Comparison of ENCODE assay signal across 10 cellular contexts in the genomic region with DNA sequence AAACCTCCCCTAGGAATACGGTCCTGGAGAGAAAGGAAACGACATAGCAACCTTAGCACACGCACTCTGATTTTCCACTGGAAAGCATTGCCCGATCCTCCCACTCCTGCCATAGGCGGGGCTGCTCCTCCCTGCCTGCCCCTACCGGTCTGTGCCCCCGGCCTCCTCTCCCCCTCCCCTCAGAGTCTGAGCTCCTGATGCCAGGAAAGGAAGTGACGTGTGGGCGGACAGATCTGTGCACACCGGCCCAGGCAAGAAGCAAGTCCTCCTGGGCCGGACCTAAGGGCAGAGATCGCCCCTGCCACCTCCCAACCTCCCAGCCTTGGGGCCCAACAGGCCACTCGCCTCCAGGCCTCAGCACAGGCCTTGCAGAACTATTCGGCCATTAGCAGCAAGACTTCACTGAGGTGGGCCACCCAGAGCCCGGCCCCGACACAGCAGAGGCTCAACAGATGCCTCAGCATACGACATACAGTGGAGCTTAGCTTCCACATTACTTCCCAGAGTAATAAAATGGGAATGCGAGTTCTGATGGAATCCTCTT. TPM values are rescaled to one million over a fixed set of nuclear protein-coding genes. Genes with fewer than 3 reads are reported as not detected.
DNase-seq lines count a peak whose midpoint lies in the region; FAIRE-seq and TF ChIP-seq lines count a peak whose summit lies in the region.
"Had no signal": no experiment of that assay in that cellular context is flagged by ENCODE, and none has a peak within 500 bp of the region (broad histone marks: within the 10 kb centered on the region; RNA-seq: fewer than 3 reads in every experiment).

No MANE protein-coding gene starts in this region.

- peak in 1 of 2 donors; percentile 15 for TF ChIP-seq POLR2A in adrenal gland (IDR thresholded peaks at IDR 0.05)

- H3K4me1 ChIP-seq in adrenal gland (replicated peaks in 1 of 2) (peaks cover 46 to 71% of the 10 kb centered on the region in 2 donors), small intestine (ENCODE audit: control insufficient read depth in 2 of 2, insufficient read depth in 1 of 2, low read depth in 1 of 2, low read length in 1 of 2) (no peaks in the 10 kb centered on the region)

- H3K4me3 ChIP-seq in adrenal gland (no peak overlapping the region), small intestine (ENCODE audit: low read depth in 1 of 2, low read length in 2 of 2) (no peak overlapping the region)

- H3K9me3 ChIP-seq in adrenal gland (replicated peaks in 1 of 3) (no peaks in the 10 kb centered on the region), small intestine (ENCODE audit: control insufficient read depth, low read depth) (no peaks in the 10 kb centered on the region)

- FAIRE-seq in small intestine (lab: Jason Lieb, UNC) = no peak

- DNase-seq in NCI-H510A (lab: John Stamatoyannopoulos, UW) (peak; percentile 60), adrenal gland (peak; percentile 52 to 91 (median 80)), kidney tubule cell (ENCODE audit: low spot score) (peak; percentile 38), NCI-H1048 (lab: John Stamatoyannopoulos, UW) (no peak), small intestine (no peak), EL (no peak), C1 segment of cervical spinal cord (lab: John Stamatoyannopoulos, UW) (no peak)
- DNase-seq: NCI-H1930, occipital lobe had no signal

- H3K36me3 ChIP-seq in adrenal gland (replicated peaks in 1 of 2) = peaks cover 0 to 42% of the 10 kb centered on the region in 2 donors
- no peaks in the 10 kb centered on the region for H3K36me3 ChIP-seq in small intestine (ENCODE audit: control insufficient read depth in 2 of 2, insufficient read depth in 2 of 2, low read length in 2 of 2)

- no peak for TF ChIP-seq CTCF in adrenal gland (IDR thresholded peaks at IDR 0.05)

- intact Hi-C loops in adrenal gland (cut with DNase I) = no loop called here

- H3K27ac Mint-ChIP-seq in stimulated activated naive CD8-positive, alpha-beta T cell treated with anti-CD3 and anti-CD28 coated beads, Interleukin-15, Interleukin-2, amounts not matched to agents 100 ng/mL and 50 ng/mL, for 24 hours = peak overlapping the region; percentile 87

- peaks cover 54% of the 10 kb centered on the region for H3K4me1 Mint-ChIP-seq in stimulated activated naive CD8-positive, alpha-beta T cell treated with anti-CD3 and anti-CD28 coated beads, Interleukin-15, Interleukin-2, amounts not matched to agents 100 ng/mL and 50 ng/mL, for 24 hours (ENCODE audit: low read depth)

- WGBS in adrenal gland, 4 donors = 31 to 67% (median 45%) methylated on average over 8 to 18 of the region's 18 CpGs
- WGBS in small intestine, 3 donors = 52 to 57% (median 57%) methylated on average over 18 of the region's 18 CpGs

- no peaks in the 10 kb centered on the region for H3K27me3 Mint-ChIP-seq in stimulated activated naive CD8-positive, alpha-beta T cell treated with anti-CD3 and anti-CD28 coated beads, Interleukin-15, Interleukin-2, amounts not matched to agents 100 ng/mL and 50 ng/mL, for 24 hours

- no peaks in the 10 kb centered on the region for H3K9me3 Mint-ChIP-seq in stimulated activated naive CD8-positive, alpha-beta T cell treated with anti-CD3 and anti-CD28 coated beads, Interleukin-15, Interleukin-2, amounts not matched to agents 100 ng/mL and 50 ng/mL, for 24 hours

- H3K27ac ChIP-seq in adrenal gland (peak overlapping the region in 4 of 5 donors; percentile 47 to 99 (median 73)), small intestine (ENCODE audit: low read depth in 1 of 2, low read length in 1 of 2) (peak overlapping the region in 1 of 2 donors; percentile 51)

- H3K27me3 ChIP-seq in adrenal gland (no peaks in the 10 kb centered on the region), small intestine (ENCODE audit: control insufficient read depth in 2 of 2, insufficient read depth in 2 of 2, low read length in 2 of 2) (no peaks in the 10 kb centered on the region)

- H3K36me3 Mint-ChIP-seq in stimulated activated naive CD8-positive, alpha-beta T cell treated with anti-CD3 and anti-CD28 coated beads, Interleukin-15, Interleukin-2, amounts not matched to agents 100 ng/mL and 50 ng/mL, for 24 hours (ENCODE audit: low read depth) = peaks cover 26% of the 10 kb centered on the region

- H3K4me3 Mint-ChIP-seq in stimulated activated naive CD8-positive, alpha-beta T cell treated with anti-CD3 and anti-CD28 coated beads, Interleukin-15, Interleukin-2, amounts not matched to agents 100 ng/mL and 50 ng/mL, for 24 hours = peak overlapping the region; percentile 48

RNA-seq across cellular contexts. Expression of a gene that starts 7.2 kb away (rescaled TPM):
- 100 to 1,000 TPM; 122 to 339 (median 181) TPM for total RNA-seq in adrenal gland
- polyA plus RNA-seq in adrenal gland (100 to 1,000 TPM in 2 of 3 donors, 10 to 100 TPM in 1; 31.1 to 135 (median 101) TPM), small intestine (10 to 100 TPM; 29.4 to 64.0 (median 44.1) TPM)

RNA-seq across cellular contexts. Expression of a gene that starts 30.9 kb away (rescaled TPM):
- total RNA-seq in adrenal gland = 10 to 100 TPM; 29.7 to 75.0 (median 39.2) TPM
- polyA plus RNA-seq in adrenal gland (10 to 100 TPM; 10.7 to 69.1 (median 68.4) TPM), small intestine (10 to 100 TPM; 39.3 to 45.6 (median 44.9) TPM)

RNA-seq across cellular contexts. Expression of a gene that starts 57.0 kb away (rescaled TPM):
- total RNA-seq in adrenal gland = 10 to 100 TPM in 3 of 8 donors, 1 to 10 TPM in 5; 5.5 to 14.9 (median 8.4) TPM
- polyA plus RNA-seq in adrenal gland (10 to 100 TPM in 1 of 3 donors, 1 to 10 TPM in 2; 3.3 to 17.6 (median 9.2) TPM), small intestine (10 to 100 TPM; 13.8 to 48.4 (median 19.2) TPM)

Comparison
In these comparisons a context has a peak if more than half of its experiments do, and no peak if none do; other contexts are left out.
1. DNase-seq: peak in NCI-H510A (single experiment), adrenal gland (7 of 7) and kidney tubule cell (single experiment); none in NCI-H1048 (single experiment), small intestine (single experiment), EL (single experiment) and C1 segment of cervical spinal cord (0 of 14).